8 cellular contexts compared by ENCODE assay signal in genomic region chr12:54526800-54527630, GRCh38.
DNase-seq lines count a peak whose midpoint lies in the region; ATAC-seq and TF ChIP-seq lines count a peak whose summit lies in the region.

No MANE protein-coding gene starts in this region.

- H3K4me3 ChIP-seq in DND-41 (ENCODE audit: low read depth in 1 of 2, low read length in 2 of 2): no peak overlapping the region
- no peak overlapping the region for H3K4me3 ChIP-seq in neutrophil (ENCODE audit: low read depth in 1 of 2, low read length in 1 of 2)

- H4K20me1 ChIP-seq in DND-41 (ENCODE audit: insufficient read depth, low read length): no peaks in the 10 kb centered on the region

- H3K79me2 ChIP-seq in DND-41 (ENCODE audit: insufficient read depth, low read length): no peaks in the 10 kb centered on the region

- H3K4me1 ChIP-seq in DND-41 (ENCODE audit: insufficient read depth, low read length): no peaks in the 10 kb centered on the region
- H3K4me1 ChIP-seq in neutrophil (ENCODE audit: control insufficient read depth in 1 of 2, insufficient read depth in 1 of 2, low read depth in 1 of 2, low read length in 1 of 2): no peaks in the 10 kb centered on the region

- no peak for TF ChIP-seq EP300 in Ishikawa (IDR thresholded peaks at IDR 0.05; ENCODE audit: borderline replicate concordance)

- no peak overlapping the region for H3K9ac ChIP-seq in DND-41 (ENCODE audit: low read depth, low read length)

- no peak overlapping the region for H2AFZ ChIP-seq in DND-41 (ENCODE audit: low read depth, low read length)

- H3K9me3 ChIP-seq in DND-41 (ENCODE audit: insufficient read depth, low read length, severe bottlenecking) (no peaks in the 10 kb centered on the region), neutrophil (no peaks in the 10 kb centered on the region)

- TF ChIP-seq RAD21 in Ishikawa (IDR thresholded peaks at IDR 0.05; ENCODE audit: low read depth): peak; percentile 84

- H3K27me3 ChIP-seq in DND-41 (ENCODE audit: insufficient read depth, low read length, poor library complexity) (no peaks in the 10 kb centered on the region), neutrophil (no peaks in the 10 kb centered on the region)

- peaks cover 98% of the 10 kb centered on the region for H3K36me3 ChIP-seq in DND-41 (ENCODE audit: insufficient read depth, low read length)
- peaks cover 100% of the 10 kb centered on the region for H3K36me3 ChIP-seq in neutrophil

- H3K27ac ChIP-seq in DND-41 (ENCODE audit: low read length) (no peak overlapping the region), neutrophil (peak overlapping the region; percentile 38)

- H3K4me2 ChIP-seq in DND-41 (ENCODE audit: insufficient read depth, low read length): no peak overlapping the region

- ATAC-seq in DND-41 (ENCODE audit: insufficient read depth, low read depth) (peak; percentile 60; the same call in 2 of the 3 replicates), HG02870 (IDR thresholded peaks at IDR 0.05; ENCODE audit: unreplicated experiment) (no peak), HG02938 (IDR thresholded peaks at IDR 0.05; ENCODE audit: unreplicated experiment) (no peak), GM19035 (IDR thresholded peaks at IDR 0.05; ENCODE audit: unreplicated experiment) (no peak)

- TF ChIP-seq POLR2A in erythroblast (IDR thresholded peaks at IDR 0.05; ENCODE audit: low read length): no peak

- peak; percentile 70 for TF ChIP-seq CTCF in DND-41 (IDR thresholded peaks at IDR 0.05; ENCODE audit: borderline replicate concordance, extremely low read depth, low read length, poor library complexity, severe bottlenecking)
- no peak for TF ChIP-seq CTCF in neutrophil (IDR thresholded peaks at IDR 0.05)

- peak; percentile 42 for DNase-seq in DND-41
- DNase-seq in activated CD4-positive, alpha-beta T cell treated with anti-CD3 and anti-CD28 coated beads for 48 hours: peak; percentile 65
- peak; percentile 29 to 58 for DNase-seq in erythroblast (lab: John Stamatoyannopoulos, UW)

TF ChIP-seq in Ishikawa, 13 proteins besides CTCF, POLR2A, EP300 and RAD21:
- no peak for TF ChIP-seq CEBPB (IDR thresholded peaks at IDR 0.05)
- TF ChIP-seq TAF1 (IDR thresholded peaks at IDR 0.05; ENCODE audit: low read depth): no peak
- TF ChIP-seq REST (IDR thresholded peaks at IDR 0.05; ENCODE audit: low read depth): no peak
- no peak for TF ChIP-seq USF1 (IDR thresholded peaks at IDR 0.05)
